Comparison of ENCODE assay signal across 24 cellular contexts in genomic region chr12:121911824-121912585, GRCh38. TPM values are rescaled to one million over a fixed set of nuclear protein-coding genes. Genes with fewer than 3 reads are reported as not detected.
DNase-seq lines count a peak whose midpoint lies in the region; ATAC-seq, FAIRE-seq and TF ChIP-seq lines count a peak whose summit lies in the region.
"Had no signal": no experiment of that assay in that cellular context is flagged by ENCODE, and none has a peak within 500 bp of the region (broad histone marks: within the 10 kb centered on the region; RNA-seq: fewer than 3 reads in every experiment).

No MANE protein-coding gene starts in this region.

- no peak for FAIRE-seq in D721Med (lab: Jason Lieb, UNC)

- TF ChIP-seq CTCF in D721Med (IDR thresholded peaks at IDR 0.05; ENCODE audit: insufficient read depth, missing control alignments) = no peak

- peak overlapping the region; percentile 49 for H3K27ac Mint-ChIP-seq in activated CD8-positive, alpha-beta memory T cell treated with anti-CD3 and anti-CD28 coated beads, Interleukin-2, amount 10 ng/mL, durations not matched to agents 7 days and 5 days
- peak overlapping the region; percentile 44 for H3K27ac Mint-ChIP-seq in activated CD4-positive, alpha-beta memory T cell treated with anti-CD3 and anti-CD28 coated beads, Interleukin-2, amount 10 ng/mL, durations not matched to agents 7 days and 5 days
- H3K27ac Mint-ChIP-seq in central memory CD8-positive, alpha-beta T cell (ENCODE audit: low read depth) = peak overlapping the region; percentile 62
- peak overlapping the region in 1 of 2 donors; percentile 83 for H3K27ac Mint-ChIP-seq in T-cell
- H3K27ac Mint-ChIP-seq: brain; nephron progenitor cell; stimulated activated naive B cell treated with anti-CD40 and anti-IgM and Interleukin-4, amounts not matched to agents 10 μg/mL and 1 μg/mL and 100 μg/mL, for 72 hours had no signal

- H3K4me3 Mint-ChIP-seq in activated CD8-positive, alpha-beta memory T cell treated with anti-CD3 and anti-CD28 coated beads, Interleukin-2, amount 10 ng/mL, durations not matched to agents 7 days and 5 days = no peak overlapping the region
- H3K4me3 Mint-ChIP-seq in activated CD4-positive, alpha-beta memory T cell treated with anti-CD3 and anti-CD28 coated beads, Interleukin-2, amount 10 ng/mL, durations not matched to agents 7 days and 5 days = no peak overlapping the region
- H3K4me3 Mint-ChIP-seq in central memory CD8-positive, alpha-beta T cell = no peak overlapping the region
- peak overlapping the region in 1 of 3 donors; percentile 21 for H3K4me3 Mint-ChIP-seq in T-cell
- H3K4me3 Mint-ChIP-seq: brain; nephron progenitor cell; stimulated activated naive B cell treated with anti-CD40 and anti-IgM and Interleukin-4, amounts not matched to agents 10 μg/mL and 1 μg/mL and 100 μg/mL, for 72 hours had no signal

- CTCF ChIA-PET in activated CD8-positive, alpha-beta memory T cell treated with anti-CD3 and anti-CD28 coated beads, Interleukin-2, amount 10 ng/mL, durations not matched to agents 7 days and 5 days (lab: Charles Lee) = interaction anchor here (0.8 kb wide), 1 partner anchor 14 kb away, joined by 3 read pairs; no protein-coding TSS in a partner anchor
- CTCF ChIA-PET in activated CD4-positive, alpha-beta memory T cell treated with anti-CD3 and anti-CD28 coated beads, Interleukin-2, amount 10 ng/mL, durations not matched to agents 7 days and 5 days (lab: Charles Lee) = interaction anchor here (0.7 to 1.1 kb wide), 2 partner anchors 94 to 118 kb away, joined by 3 read pairs; no protein-coding TSS in a partner anchor
- CTCF ChIA-PET in T-cell (lab: Charles Lee) = no interaction called here

- H3K27me3 Mint-ChIP-seq in activated CD8-positive, alpha-beta memory T cell treated with anti-CD3 and anti-CD28 coated beads, Interleukin-2, amount 10 ng/mL, durations not matched to agents 7 days and 5 days = no peaks in the 10 kb centered on the region
- H3K27me3 Mint-ChIP-seq in activated CD4-positive, alpha-beta memory T cell treated with anti-CD3 and anti-CD28 coated beads, Interleukin-2, amount 10 ng/mL, durations not matched to agents 7 days and 5 days = no peaks in the 10 kb centered on the region
- no peaks in the 10 kb centered on the region for H3K27me3 Mint-ChIP-seq in central memory CD8-positive, alpha-beta T cell
- H3K27me3 Mint-ChIP-seq in T-cell = no peaks in the 10 kb centered on the region
- H3K27me3 Mint-ChIP-seq: brain; stimulated activated naive B cell treated with anti-CD40 and anti-IgM and Interleukin-4, amounts not matched to agents 10 μg/mL and 1 μg/mL and 100 μg/mL, for 72 hours had no signal

- no peaks in the 10 kb centered on the region for H3K9me3 Mint-ChIP-seq in activated CD8-positive, alpha-beta memory T cell treated with anti-CD3 and anti-CD28 coated beads, Interleukin-2, amount 10 ng/mL, durations not matched to agents 7 days and 5 days (ENCODE audit: low read depth)
- no peaks in the 10 kb centered on the region for H3K9me3 Mint-ChIP-seq in activated CD4-positive, alpha-beta memory T cell treated with anti-CD3 and anti-CD28 coated beads, Interleukin-2, amount 10 ng/mL, durations not matched to agents 7 days and 5 days
- H3K9me3 Mint-ChIP-seq in central memory CD8-positive, alpha-beta T cell = no peaks in the 10 kb centered on the region
- H3K9me3 Mint-ChIP-seq in T-cell = no peaks in the 10 kb centered on the region
- H3K9me3 Mint-ChIP-seq: brain; stimulated activated naive B cell treated with anti-CD40 and anti-IgM and Interleukin-4, amounts not matched to agents 10 μg/mL and 1 μg/mL and 100 μg/mL, for 72 hours had no signal

- peak; percentile 59 for DNase-seq in activated CD8-positive, alpha-beta memory T cell treated with anti-CD3 and anti-CD28 coated beads, Interleukin-2, amount 10 ng/mL, durations not matched to agents 7 days and 5 days
- no peak for DNase-seq in activated CD8-positive, alpha-beta memory T cell treated with anti-CD3 and anti-CD28 coated beads, Interleukin-2, amount 50 U/mL, for 4 hours
- DNase-seq in DMS79 (lab: John Stamatoyannopoulos, UW) (peak; percentile 45), T-cell (no peak), D721Med (ENCODE audit: insufficient read length, low spot score) (no peak)
- no peak for DNase-seq in activated CD4-positive, alpha-beta memory T cell treated with anti-CD3 and anti-CD28 coated beads, Interleukin-2, amount 10 ng/mL, durations not matched to agents 7 days and 5 days
- DNase-seq in central memory CD8-positive, alpha-beta T cell (ENCODE audit: low spot score in 2 of 2) = no peak
- DNase-seq: activated CD4-positive, CD25-positive, alpha-beta regulatory T cell treated with anti-CD3 and anti-CD28 coated beads, Interleukin-2, amount 50 U/mL, for 72 hours; C1 segment of cervical spinal cord; DMS153; gastrocnemius medialis; GOT3; Kasumi-1; NCI-H1105 treated with DMSO at 0.1 percent for 48 hours; NCI-H2171; NCI-H774; nephron progenitor cell; stimulated activated naive B cell treated with anti-CD40 and anti-IgM and Interleukin-4, amounts not matched to agents 10 μg/mL and 1 μg/mL and 100 μg/mL, for 72 hours; T1000; upper lobe of right lung had no signal

- ATAC-seq in activated CD8-positive, alpha-beta memory T cell treated with anti-CD3 and anti-CD28 coated beads, Interleukin-2, amount 10 ng/mL, durations not matched to agents 7 days and 5 days = peak; percentile 77
- ATAC-seq in central memory CD8-positive, alpha-beta T cell (replicated peaks; ENCODE audit: extremely low read depth, poor library complexity, severe bottlenecking) = no peak
- ATAC-seq in T-cell (replicated peaks in 1 of 4) (no peak), GM19452 (IDR thresholded peaks at IDR 0.05; ENCODE audit: unreplicated experiment) (no peak)
- ATAC-seq: gastrocnemius medialis; stimulated activated naive B cell treated with anti-CD40 and anti-IgM and Interleukin-4, amounts not matched to agents 10 μg/mL and 1 μg/mL and 100 μg/mL, for 72 hours; upper lobe of right lung had no signal

- H3K36me3 Mint-ChIP-seq in activated CD8-positive, alpha-beta memory T cell treated with anti-CD3 and anti-CD28 coated beads, Interleukin-2, amount 10 ng/mL, durations not matched to agents 7 days and 5 days = peaks cover 31% of the 10 kb centered on the region
- H3K36me3 Mint-ChIP-seq in activated CD4-positive, alpha-beta memory T cell treated with anti-CD3 and anti-CD28 coated beads, Interleukin-2, amount 10 ng/mL, durations not matched to agents 7 days and 5 days (ENCODE audit: low read depth) = peaks cover 48% of the 10 kb centered on the region
- H3K36me3 Mint-ChIP-seq in central memory CD8-positive, alpha-beta T cell (ENCODE audit: insufficient read depth) = peaks cover 61% of the 10 kb centered on the region
- H3K36me3 Mint-ChIP-seq in T-cell = peaks cover 42% of the 10 kb centered on the region

- peaks cover 10% of the 10 kb centered on the region for H3K4me1 Mint-ChIP-seq in activated CD8-positive, alpha-beta memory T cell treated with anti-CD3 and anti-CD28 coated beads, Interleukin-2, amount 10 ng/mL, durations not matched to agents 7 days and 5 days
- peaks cover 8% of the 10 kb centered on the region for H3K4me1 Mint-ChIP-seq in activated CD4-positive, alpha-beta memory T cell treated with anti-CD3 and anti-CD28 coated beads, Interleukin-2, amount 10 ng/mL, durations not matched to agents 7 days and 5 days
- H3K4me1 Mint-ChIP-seq in central memory CD8-positive, alpha-beta T cell = peaks cover 7% of the 10 kb centered on the region
- H3K4me1 Mint-ChIP-seq in T-cell = peaks cover 7 to 12% (median 10%) of the 10 kb centered on the region in 3 donors

- POLR2A ChIA-PET in activated CD4-positive, alpha-beta memory T cell treated with anti-CD3 and anti-CD28 coated beads, Interleukin-2, amount 10 ng/mL, durations not matched to agents 7 days and 5 days (lab: Charles Lee) = interaction anchor here (0.9 kb wide), 1 partner anchor 9 kb away, joined by 4 read pairs; no protein-coding TSS in a partner anchor
- POLR2A ChIA-PET in T-cell (lab: Charles Lee) = interaction anchor here in 1 of 2 donors (0.6 to 0.7 kb wide), 2 partner anchors 11 to 120 kb away, joined by 3 to 7 read pairs; no protein-coding TSS in a partner anchor

RNA-seq across cellular contexts. Expression of gene CFAP251, which starts 6.4 kb away (rescaled TPM):
- under 1 TPM; 0.21 to 0.35 TPM for total RNA-seq in activated CD8-positive, alpha-beta memory T cell treated with anti-CD3 and anti-CD28 coated beads, Interleukin-2, amount 10 ng/mL, durations not matched to agents 7 days and 5 days
- total RNA-seq in activated CD4-positive, alpha-beta memory T cell treated with anti-CD3 and anti-CD28 coated beads, Interleukin-2, amount 10 ng/mL, durations not matched to agents 7 days and 5 days = 1 to 10 TPM; 1.9 to 2.2 TPM
- total RNA-seq in T-cell = under 1 TPM; 0.50 to 0.61 (median 0.57) TPM

RNA-seq across cellular contexts. Expression of gene PSMD9, which starts 23.4 kb away (rescaled TPM):
- 10 to 100 TPM; 61.9 to 63.5 TPM for total RNA-seq in activated CD8-positive, alpha-beta memory T cell treated with anti-CD3 and anti-CD28 coated beads, Interleukin-2, amount 10 ng/mL, durations not matched to agents 7 days and 5 days
- total RNA-seq in activated CD4-positive, alpha-beta memory T cell treated with anti-CD3 and anti-CD28 coated beads, Interleukin-2, amount 10 ng/mL, durations not matched to agents 7 days and 5 days = 10 to 100 TPM; 56.3 to 59.7 TPM
- total RNA-seq in T-cell = 10 to 100 TPM; 42.1 to 57.3 (median 48.1) TPM

RNA-seq across cellular contexts. Expression of gene HPD, which starts 53.3 kb away (rescaled TPM):
- not detected for total RNA-seq in activated CD8-positive, alpha-beta memory T cell treated with anti-CD3 and anti-CD28 coated beads, Interleukin-2, amount 10 ng/mL, durations not matched to agents 7 days and 5 days
- not detected for total RNA-seq in activated CD4-positive, alpha-beta memory T cell treated with anti-CD3 and anti-CD28 coated beads, Interleukin-2, amount 10 ng/mL, durations not matched to agents 7 days and 5 days
- under 1 TPM in 3 of 5 donors, not detected in 2; 0.39 to 0.92 (median 0.58) TPM for total RNA-seq in T-cell
- total RNA-seq: A673, smooth muscle cell had no signal

Comparison
In these comparisons a context has a peak if more than half of its experiments do, and no peak if none do; other contexts are left out.
1. DNase-seq: peak in activated CD8-positive, alpha-beta memory T cell treated with anti-CD3 and anti-CD28 coated beads, Interleukin-2, amount 10 ng/mL, durations not matched to agents 7 days and 5 days (single experiment) and DMS79 (single experiment); none in activated CD8-positive, alpha-beta memory T cell treated with anti-CD3 and anti-CD28 coated beads, Interleukin-2, amount 50 U/mL, for 4 hours (single experiment), activated CD4-positive, alpha-beta memory T cell treated with anti-CD3 and anti-CD28 coated beads, Interleukin-2, amount 10 ng/mL, durations not matched to agents 7 days and 5 days (single experiment), central memory CD8-positive, alpha-beta T cell (0 of 2), T-cell (0 of 34) and D721Med (single experiment).
2. CTCF ChIA-PET loops: an anchor here in activated CD8-positive, alpha-beta memory T cell treated with anti-CD3 and anti-CD28 coated beads, Interleukin-2, amount 10 ng/mL, durations not matched to agents 7 days and 5 days (0.8 kb wide) and activated CD4-positive, alpha-beta memory T cell treated with anti-CD3 and anti-CD28 coated beads, Interleukin-2, amount 10 ng/mL, durations not matched to agents 7 days and 5 days (0.7 to 1.1 kb wide); none called in T-cell.